Comparison of ENCODE assay signal across 8 cellular contexts in genomic region chr7:4849390-4849789, GRCh38. TPM values are rescaled to one million over a fixed set of nuclear protein-coding genes. Genes with fewer than 3 reads are reported as not detected.
A peak's percentile ranks its signal among the peaks of the same experiment; 100 is the strongest.
DNase-seq lines count a peak whose midpoint lies in the region; ATAC-seq and TF ChIP-seq lines count a peak whose summit lies in the region.

No MANE protein-coding gene starts in this region.

- no peaks in the 10 kb centered on the region for H3K9me3 Mint-ChIP-seq in effector memory CD8-positive, alpha-beta T cell
- H3K9me3 Mint-ChIP-seq in osteocyte (ENCODE audit: unreplicated experiment): peaks cover 12% of the 10 kb centered on the region

- no peak overlapping the region for H3K27ac Mint-ChIP-seq in effector memory CD8-positive, alpha-beta T cell
- H3K27ac Mint-ChIP-seq in osteocyte (ENCODE audit: unreplicated experiment): no peak overlapping the region

- peaks cover 20 to 28% of the 10 kb centered on the region in 2 donors for H3K27me3 Mint-ChIP-seq in effector memory CD8-positive, alpha-beta T cell
- H3K27me3 Mint-ChIP-seq in osteocyte (ENCODE audit: unreplicated experiment): no peaks in the 10 kb centered on the region

- DNase-seq in AG08395 (ENCODE audit: low spot score) (peak; percentile 48), GM10266 (ENCODE audit: extremely low spot score) (no peak), NCI-H526 (lab: John Stamatoyannopoulos, UW) (peak; percentile 25 to 70), osteocyte (ENCODE audit: extremely low spot score, unreplicated experiment) (no peak)
- DNase-seq in effector memory CD8-positive, alpha-beta T cell: no peak

- ATAC-seq in effector memory CD8-positive, alpha-beta T cell (replicated peaks): peak; percentile 41
- no peak for ATAC-seq in HG02885 (IDR thresholded peaks at IDR 0.05; ENCODE audit: poor library complexity, unreplicated experiment)
- ATAC-seq in GM18511 (IDR thresholded peaks at IDR 0.05; ENCODE audit: unreplicated experiment): no peak
- no peak for ATAC-seq in HG03521 (IDR thresholded peaks at IDR 0.05; ENCODE audit: unreplicated experiment)

- H3K4me3 Mint-ChIP-seq in effector memory CD8-positive, alpha-beta T cell: no peak overlapping the region
- H3K4me3 Mint-ChIP-seq in osteocyte (ENCODE audit: unreplicated experiment): no peak overlapping the region

- TF ChIP-seq CTCF in GM10266 (IDR thresholded peaks at IDR 0.05; ENCODE audit: control insufficient read depth, insufficient read depth, low read depth, missing control alignments) (peak; percentile 46), osteocyte (IDR thresholded peaks at IDR 0.05) (peak; percentile 28)

- peaks cover 2% of the 10 kb centered on the region for H3K36me3 Mint-ChIP-seq in effector memory CD8-positive, alpha-beta T cell (ENCODE audit: insufficient read depth)
- H3K36me3 Mint-ChIP-seq in osteocyte (ENCODE audit: unreplicated experiment): peaks cover 2% of the 10 kb centered on the region

- no peaks in the 10 kb centered on the region for H3K4me1 Mint-ChIP-seq in effector memory CD8-positive, alpha-beta T cell (ENCODE audit: low read depth in 2 of 2)
- H3K4me1 Mint-ChIP-seq in osteocyte (ENCODE audit: unreplicated experiment): peaks cover 9% of the 10 kb centered on the region

RNA-seq across cellular contexts. Expression of gene PAPOLB, which starts 12.4 kb away (rescaled TPM):
- 0.10 and 0.13 TPM in 2 replicates for total RNA-seq in osteocyte

RNA-seq across cellular contexts. Expression of gene RADIL, which starts 34.1 kb away (rescaled TPM):
- total RNA-seq in osteocyte: 2.1 and 3.4 TPM in 2 replicates

Comparison
In these comparisons a context has a peak if more than half of its experiments do, and no peak if none do; other contexts are left out.
1. DNase-seq: peak in AG08395 (single experiment) and NCI-H526 (2 of 2); none in GM10266 (single experiment), effector memory CD8-positive, alpha-beta T cell (0 of 3) and osteocyte (single experiment).